In genomic region chr1:157274698-157275534, GRCh38 we compare ENCODE assay signal across 14 cellular contexts.
DNase-seq lines count a peak whose midpoint lies in the region; ATAC-seq and TF ChIP-seq lines count a peak whose summit lies in the region.
"Had no signal": no experiment of that assay in that cellular context is flagged by ENCODE, and none has a peak within 500 bp of the region (broad histone marks: within the 10 kb centered on the region; RNA-seq: fewer than 3 reads in every experiment).

No MANE protein-coding gene starts in this region.

- no peak overlapping the region for H3K18ac ChIP-seq in mesenchymal stem cell (ENCODE audit: low read depth in 1 of 2, low read length in 2 of 2)

- H3K4me2 ChIP-seq in mesenchymal stem cell (ENCODE audit: low read length, poor library complexity, severe bottlenecking), result no peak overlapping the region

- no peak overlapping the region for H3K4me3 ChIP-seq in MG63
- H3K4me3 ChIP-seq in cardiac fibroblast (replicated peaks in 1 of 2; ENCODE audit: low read depth in 2 of 2, low read length in 2 of 2), result no peak overlapping the region
- no peak overlapping the region for H3K4me3 ChIP-seq in mesenchymal stem cell (ENCODE audit: insufficient read depth in 1 of 2, low read depth in 1 of 2, low read length in 2 of 2)
- H3K4me3 ChIP-seq: gastrocnemius medialis, left ventricle myocardium inferior had no signal

- no peak overlapping the region for H3K4ac ChIP-seq in mesenchymal stem cell (ENCODE audit: low read depth in 1 of 2, low read length in 2 of 2)

- H3K23ac ChIP-seq in mesenchymal stem cell (ENCODE audit: low read length in 2 of 2), result no peak overlapping the region

- no peak for ATAC-seq in HG02852 (IDR thresholded peaks at IDR 0.05; ENCODE audit: unreplicated experiment)
- ATAC-seq: gastrocnemius medialis; stimulated activated memory B cell treated with anti-CD40 and anti-IgM and Interleukin-4, amounts not matched to agents 10 μg/mL and 1 μg/mL and 100 μg/mL, for 72 hours had no signal

- no peak overlapping the region for H3K27ac ChIP-seq in mesenchymal stem cell (ENCODE audit: low read length, poor library complexity, severe bottlenecking)
- H3K27ac ChIP-seq: gastrocnemius medialis, left ventricle myocardium inferior, neutrophil had no signal

- WGBS in mesenchymal stem cell, result 59% methylated on average over 8 of the region's 8 CpGs

- no peak overlapping the region for H4K91ac ChIP-seq in mesenchymal stem cell (ENCODE audit: low read length)

- no peak overlapping the region for H2BK5ac ChIP-seq in mesenchymal stem cell (ENCODE audit: low read depth, low read length, poor library complexity, severe bottlenecking)

- H3K79me1 ChIP-seq in mesenchymal stem cell (replicated peaks; ENCODE audit: low read length, poor library complexity, severe bottlenecking), result no peaks in the 10 kb centered on the region

- no peak overlapping the region for H2BK15ac ChIP-seq in mesenchymal stem cell (ENCODE audit: low read depth, poor library complexity, severe bottlenecking)

- H2AK5ac ChIP-seq in mesenchymal stem cell (ENCODE audit: low read length, severe bottlenecking), result no peak overlapping the region

- no peak overlapping the region for H4K8ac ChIP-seq in mesenchymal stem cell (ENCODE audit: low read length)

- H3K27me3 ChIP-seq in MG63 (no peaks in the 10 kb centered on the region), mesenchymal stem cell (ENCODE audit: control insufficient read depth in 1 of 2, insufficient read depth in 1 of 2, low read length in 2 of 2) (peaks cover 27 to 31% of the 10 kb centered on the region in 2 experiments)
- H3K27me3 ChIP-seq: gastrocnemius medialis had no signal

- TF ChIP-seq CTCF in cardiac fibroblast (IDR thresholded peaks at IDR 0.05; ENCODE audit: low read depth, low read length), result no peak

- no peak overlapping the region for H2AFZ ChIP-seq in mesenchymal stem cell (ENCODE audit: low read depth, low read length)

- no peaks in the 10 kb centered on the region for H3K9me3 ChIP-seq in MG63
- no peaks in the 10 kb centered on the region for H3K9me3 ChIP-seq in mesenchymal stem cell (ENCODE audit: control insufficient read depth, low read length)
- H3K9me3 ChIP-seq: gastrocnemius medialis, left ventricle myocardium inferior, neutrophil had no signal

- no peak overlapping the region for H3K9ac ChIP-seq in mesenchymal stem cell (ENCODE audit: low read length)

- H2BK120ac ChIP-seq in mesenchymal stem cell (ENCODE audit: low read depth, low read length), result no peak overlapping the region

- no peaks in the 10 kb centered on the region for H3K4me1 ChIP-seq in mesenchymal stem cell (ENCODE audit: control insufficient read depth, insufficient read depth, low read depth, low read length)
- H3K4me1 ChIP-seq: gastrocnemius medialis, left ventricle myocardium inferior had no signal

- no peak overlapping the region for H3K14ac ChIP-seq in mesenchymal stem cell (ENCODE audit: low read length in 2 of 2)

- DNase-seq in DMS 273 treated with DMSO at 0.1 percent for 48 hours (lab: John Stamatoyannopoulos, UW) (peak; percentile 16), MG63 (peak; percentile 43), cardiac fibroblast (ENCODE audit: low read depth in 2 of 2) (peak; percentile 18 to 44), mesenchymal stem cell (peak; percentile 7), epidermal melanocyte (ENCODE audit: insufficient read length, low spot score) (no peak), UCSD-AML1 (lab: John Stamatoyannopoulos, UW; ENCODE audit: unreplicated experiment) (no peak), NCI-H1694 treated with DMSO at 0.1 percent for 48 hours (lab: John Stamatoyannopoulos, UW) (no peak)
- DNase-seq: CD4-positive, alpha-beta memory T cell; gastrocnemius medialis; left ventricle myocardium inferior; NCI-H187 had no signal

- H3K36me3 ChIP-seq in MG63 (no peaks in the 10 kb centered on the region), mesenchymal stem cell (ENCODE audit: control insufficient read depth in 1 of 2, insufficient read depth in 2 of 2, low read depth in 1 of 2, low read length in 2 of 2) (no peaks in the 10 kb centered on the region)
- H3K36me3 ChIP-seq: gastrocnemius medialis, left ventricle myocardium inferior, neutrophil had no signal

- H2BK12ac ChIP-seq in mesenchymal stem cell (ENCODE audit: low read length in 2 of 2), result no peak overlapping the region

Comparison
In these comparisons a context has a peak if more than half of its experiments do, and no peak if none do; other contexts are left out.
1. DNase-seq: peak in DMS 273 treated with DMSO at 0.1 percent for 48 hours (single experiment), MG63 (single experiment), cardiac fibroblast (2 of 2) and mesenchymal stem cell (single experiment); none in epidermal melanocyte (single experiment), UCSD-AML1 (single experiment) and NCI-H1694 treated with DMSO at 0.1 percent for 48 hours (single experiment).